12 cellular contexts compared by ENCODE assay signal in the genomic region with DNA sequence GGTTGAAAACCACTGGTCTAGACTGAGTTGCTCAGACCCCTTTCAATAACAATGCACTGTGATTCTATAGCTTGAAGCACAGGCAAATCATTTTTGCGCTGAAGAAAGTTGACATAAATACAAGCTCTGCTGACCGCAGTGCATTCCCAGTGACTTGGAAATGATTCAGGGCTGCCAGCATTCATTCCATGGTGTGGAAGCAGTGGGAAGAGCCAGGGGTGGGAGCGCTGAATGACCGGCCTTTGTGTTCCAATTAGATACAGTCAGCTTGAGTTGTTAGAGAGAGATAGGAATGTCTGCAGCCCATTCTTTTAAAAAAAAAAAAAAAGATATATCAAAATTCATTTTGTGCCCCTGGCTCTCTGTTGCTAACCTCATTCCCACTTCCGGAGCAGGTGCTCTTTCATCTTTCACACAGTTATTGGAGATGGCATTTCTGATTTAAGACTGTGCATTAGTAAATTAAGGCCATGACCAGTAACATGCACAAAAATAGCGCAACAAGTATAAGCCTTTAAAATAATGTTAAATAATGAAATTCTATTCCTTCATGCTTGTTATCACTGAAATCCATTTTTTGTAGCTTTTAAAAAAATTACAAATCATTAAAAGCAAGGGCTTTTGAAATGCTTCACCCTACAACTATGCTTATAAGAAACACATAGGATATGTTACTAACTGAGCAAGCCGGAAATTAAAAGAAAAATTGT. TPM values are rescaled to one million over a fixed set of nuclear protein-coding genes. Genes with fewer than 3 reads are reported as not detected.
A peak's percentile ranks its signal among the peaks of the same experiment; 100 is the strongest.
DNase-seq lines count a peak whose midpoint lies in the region; ATAC-seq and TF ChIP-seq lines count a peak whose summit lies in the region.
"Had no signal": no experiment of that assay in that cellular context is flagged by ENCODE, and none has a peak within 500 bp of the region (broad histone marks: within the 10 kb centered on the region; RNA-seq: fewer than 3 reads in every experiment).

No MANE protein-coding gene starts in this region.

- POLR2A ChIA-PET in MCF 10A (lab: Yijun Ruan, JAX), result interaction anchor here (0.8 to 1.7 kb wide), 5 partner anchors 24 to 275 kb away, joined by 3 to 4 read pairs (median 4); a partner anchor contains a TSS
- POLR2A ChIA-PET in WTC11 (lab: Charles Lee), result no interaction called here

- WGBS in testis, 2 donors, result 58 to 65% methylated on average over 7 of the region's 7 CpGs

- H3K36me3 Mint-ChIP-seq in MCF 10A (ENCODE audit: insufficient read depth, unreplicated experiment) (no peaks in the 10 kb centered on the region), WTC11 (no peaks in the 10 kb centered on the region)

- no peak overlapping the region for H3K4me3 Mint-ChIP-seq in MCF 10A (ENCODE audit: unreplicated experiment)
- H3K4me3 Mint-ChIP-seq in WTC11, result no peak overlapping the region

- no peaks in the 10 kb centered on the region for H3K27me3 Mint-ChIP-seq in MCF 10A (ENCODE audit: insufficient read depth, unreplicated experiment)
- no peaks in the 10 kb centered on the region for H3K27me3 Mint-ChIP-seq in WTC11 (ENCODE audit: low read depth)

- H3K27ac ChIP-seq in breast epithelium, result peak overlapping the region in 1 of 2 donors; percentile 12
- H3K27ac ChIP-seq in testis, result no peak overlapping the region

- peak; percentile 51 for DNase-seq in MCF 10A (ENCODE audit: unreplicated experiment)
- no peak for DNase-seq in breast epithelium (ENCODE audit: low spot score in 2 of 2)
- no peak for DNase-seq in WTC11 (ENCODE audit: low spot score)
- peak; percentile 96 for DNase-seq in glomerular visceral epithelial cell (ENCODE audit: extremely low spot score)
- DNase-seq in testis, result peak; percentile 75
- DNase-seq in HPDE6-E6E7 (ENCODE audit: extremely low spot score), result no peak
- DNase-seq in stimulated activated naive CD4-positive, alpha-beta T cell treated with Interleukin-2 at 50 U/mL for 16 hours (lab: John Stamatoyannopoulos, UW), result no peak
- DNase-seq: activated effector memory CD4-positive, alpha-beta T cell treated with anti-CD3 and anti-CD28 coated beads, Interleukin-2, amount 50 U/mL, for 16 hours; stimulated activated CD4-positive, alpha-beta T cell treated with anti-CD3 and anti-CD28 coated beads, Interleukin-2, amount 100 ng/mL, for 48 hours had no signal

- TF ChIP-seq CTCF in MCF 10A (IDR thresholded peaks at IDR 0.05; ENCODE audit: unreplicated experiment) (no peak), breast epithelium (IDR thresholded peaks at IDR 0.05) (no peak), WTC11 (IDR thresholded peaks at IDR 0.05) (no peak), testis (IDR thresholded peaks at IDR 0.05) (no peak)

- no peaks in the 10 kb centered on the region for H3K27me3 ChIP-seq in breast epithelium
- H3K27me3 ChIP-seq in testis, result no peaks in the 10 kb centered on the region
- H3K27me3 ChIP-seq: tibial nerve had no signal

- H3K4me3 ChIP-seq in breast epithelium, result no peak overlapping the region
- no peak overlapping the region for H3K4me3 ChIP-seq in testis
- H3K4me3 ChIP-seq: lung, tibial nerve had no signal

- BruUV-seq in MCF 10A (replicated peaks; lab: Mats Ljungman, UMichigan), result no TSS peak

- H3K36me3 ChIP-seq in breast epithelium, result no peaks in the 10 kb centered on the region
- H3K36me3 ChIP-seq in testis (ENCODE audit: low read depth, missing control alignments), result no peaks in the 10 kb centered on the region
- H3K36me3 ChIP-seq: tibial nerve had no signal

- ATAC-seq in WTC11 (peak; percentile 65), GM18858 (IDR thresholded peaks at IDR 0.05; ENCODE audit: unreplicated experiment) (no peak)

- intact Hi-C loops in MCF 10A (cut with micrococcal nuclease), result no loop called here
- intact Hi-C loops in breast epithelium (cut with DNase I; ENCODE audit: low total_unique reads), result no loop called here
- intact Hi-C loops in testis (cut with DNase I; ENCODE audit: low total_unique reads), result no loop called here

- H3K4me1 Mint-ChIP-seq in MCF 10A (ENCODE audit: insufficient read depth, unreplicated experiment) (peaks cover 29% of the 10 kb centered on the region), WTC11 (no peaks in the 10 kb centered on the region)

- H3K27ac Mint-ChIP-seq in MCF 10A (ENCODE audit: low read depth, unreplicated experiment), result peak overlapping the region; percentile 59
- no peak overlapping the region for H3K27ac Mint-ChIP-seq in WTC11

- no peak for TF ChIP-seq POLR2A in breast epithelium (IDR thresholded peaks at IDR 0.05)
- no peak for TF ChIP-seq POLR2A in testis (IDR thresholded peaks at IDR 0.05)

- CTCF ChIA-PET in MCF 10A (lab: Yijun Ruan, JAX) (interaction anchor here (0.6 to 1.4 kb wide), 4 partner anchors 9 to 285 kb away, joined by 3 to 6 read pairs (median 4); no protein-coding TSS in a partner anchor), WTC11 (lab: Charles Lee) (interaction anchor here (0.6 to 0.7 kb wide), 3 partner anchors 102 to 520 kb away, joined by 3 to 4 read pairs (median 3); no protein-coding TSS in a partner anchor)

- H3K9me3 ChIP-seq in breast epithelium, result peaks cover 0 to 5% of the 10 kb centered on the region in 2 donors
- no peaks in the 10 kb centered on the region for H3K9me3 ChIP-seq in testis

- H3K4me1 ChIP-seq in breast epithelium (no peaks in the 10 kb centered on the region), testis (no peaks in the 10 kb centered on the region)

- H3K9me3 Mint-ChIP-seq in MCF 10A (ENCODE audit: unreplicated experiment) (peaks cover 3% of the 10 kb centered on the region), WTC11 (peaks cover 11% of the 10 kb centered on the region)

TF ChIP-seq in WTC11, 78 proteins besides CTCF, POLR2A, EP300 and RAD21:
- TF ChIP-seq KAT7 (CRISPR knock-in tag; IDR thresholded peaks at IDR 0.05; ENCODE audit: borderline replicate concordance), result no peak
- TF ChIP-seq, protein P1, sequence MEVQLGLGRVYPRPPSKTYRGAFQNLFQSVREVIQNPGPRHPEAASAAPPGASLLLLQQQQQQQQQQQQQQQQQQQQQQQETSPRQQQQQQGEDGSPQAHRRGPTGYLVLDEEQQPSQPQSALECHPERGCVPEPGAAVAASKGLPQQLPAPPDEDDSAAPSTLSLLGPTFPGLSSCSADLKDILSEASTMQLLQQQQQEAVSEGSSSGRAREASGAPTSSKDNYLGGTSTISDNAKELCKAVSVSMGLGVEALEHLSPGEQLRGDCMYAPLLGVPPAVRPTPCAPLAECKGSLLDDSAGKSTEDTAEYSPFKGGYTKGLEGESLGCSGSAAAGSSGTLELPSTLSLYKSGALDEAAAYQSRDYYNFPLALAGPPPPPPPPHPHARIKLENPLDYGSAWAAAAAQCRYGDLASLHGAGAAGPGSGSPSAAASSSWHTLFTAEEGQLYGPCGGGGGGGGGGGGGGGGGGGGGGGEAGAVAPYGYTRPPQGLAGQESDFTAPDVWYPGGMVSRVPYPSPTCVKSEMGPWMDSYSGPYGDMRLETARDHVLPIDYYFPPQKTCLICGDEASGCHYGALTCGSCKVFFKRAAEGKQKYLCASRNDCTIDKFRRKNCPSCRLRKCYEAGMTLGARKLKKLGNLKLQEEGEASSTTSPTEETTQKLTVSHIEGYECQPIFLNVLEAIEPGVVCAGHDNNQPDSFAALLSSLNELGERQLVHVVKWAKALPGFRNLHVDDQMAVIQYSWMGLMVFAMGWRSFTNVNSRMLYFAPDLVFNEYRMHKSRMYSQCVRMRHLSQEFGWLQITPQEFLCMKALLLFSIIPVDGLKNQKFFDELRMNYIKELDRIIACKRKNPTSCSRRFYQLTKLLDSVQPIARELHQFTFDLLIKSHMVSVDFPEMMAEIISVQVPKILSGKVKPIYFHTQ (CRISPR knock-in tag; IDR thresholded peaks at IDR 0.05), result no peak
- no peak for TF ChIP-seq ZBTB21 (CRISPR knock-in tag; IDR thresholded peaks at IDR 0.05; ENCODE audit: borderline replicate concordance)
- TF ChIP-seq ELF4 (CRISPR knock-in tag; IDR thresholded peaks at IDR 0.05; ENCODE audit: low read depth), result no peak
- no peak for TF ChIP-seq ZNF423 (CRISPR knock-in tag; IDR thresholded peaks at IDR 0.05)
- TF ChIP-seq ZNF263 (CRISPR knock-in tag; IDR thresholded peaks at IDR 0.05; ENCODE audit: low read depth), result no peak
- TF ChIP-seq TP53 (CRISPR knock-in tag; IDR thresholded peaks at IDR 0.05), result no peak
- no peak for TF ChIP-seq ZNF416 (CRISPR knock-in tag; IDR thresholded peaks at IDR 0.05)
- no peak for TF ChIP-seq ZNF671 (CRISPR knock-in tag; IDR thresholded peaks at IDR 0.05)
- TF ChIP-seq, protein P2, sequence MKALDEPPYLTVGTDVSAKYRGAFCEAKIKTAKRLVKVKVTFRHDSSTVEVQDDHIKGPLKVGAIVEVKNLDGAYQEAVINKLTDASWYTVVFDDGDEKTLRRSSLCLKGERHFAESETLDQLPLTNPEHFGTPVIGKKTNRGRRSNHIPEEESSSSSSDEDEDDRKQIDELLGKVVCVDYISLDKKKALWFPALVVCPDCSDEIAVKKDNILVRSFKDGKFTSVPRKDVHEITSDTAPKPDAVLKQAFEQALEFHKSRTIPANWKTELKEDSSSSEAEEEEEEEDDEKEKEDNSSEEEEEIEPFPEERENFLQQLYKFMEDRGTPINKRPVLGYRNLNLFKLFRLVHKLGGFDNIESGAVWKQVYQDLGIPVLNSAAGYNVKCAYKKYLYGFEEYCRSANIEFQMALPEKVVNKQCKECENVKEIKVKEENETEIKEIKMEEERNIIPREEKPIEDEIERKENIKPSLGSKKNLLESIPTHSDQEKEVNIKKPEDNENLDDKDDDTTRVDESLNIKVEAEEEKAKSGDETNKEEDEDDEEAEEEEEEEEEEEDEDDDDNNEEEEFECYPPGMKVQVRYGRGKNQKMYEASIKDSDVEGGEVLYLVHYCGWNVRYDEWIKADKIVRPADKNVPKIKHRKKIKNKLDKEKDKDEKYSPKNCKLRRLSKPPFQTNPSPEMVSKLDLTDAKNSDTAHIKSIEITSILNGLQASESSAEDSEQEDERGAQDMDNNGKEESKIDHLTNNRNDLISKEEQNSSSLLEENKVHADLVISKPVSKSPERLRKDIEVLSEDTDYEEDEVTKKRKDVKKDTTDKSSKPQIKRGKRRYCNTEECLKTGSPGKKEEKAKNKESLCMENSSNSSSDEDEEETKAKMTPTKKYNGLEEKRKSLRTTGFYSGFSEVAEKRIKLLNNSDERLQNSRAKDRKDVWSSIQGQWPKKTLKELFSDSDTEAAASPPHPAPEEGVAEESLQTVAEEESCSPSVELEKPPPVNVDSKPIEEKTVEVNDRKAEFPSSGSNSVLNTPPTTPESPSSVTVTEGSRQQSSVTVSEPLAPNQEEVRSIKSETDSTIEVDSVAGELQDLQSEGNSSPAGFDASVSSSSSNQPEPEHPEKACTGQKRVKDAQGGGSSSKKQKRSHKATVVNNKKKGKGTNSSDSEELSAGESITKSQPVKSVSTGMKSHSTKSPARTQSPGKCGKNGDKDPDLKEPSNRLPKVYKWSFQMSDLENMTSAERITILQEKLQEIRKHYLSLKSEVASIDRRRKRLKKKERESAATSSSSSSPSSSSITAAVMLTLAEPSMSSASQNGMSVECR (CRISPR knock-in tag; IDR thresholded peaks at IDR 0.05; ENCODE audit: borderline replicate concordance), result no peak

RNA-seq across cellular contexts. Expression of a gene that starts 59.4 kb away (rescaled TPM):
- not detected in 2 replicates for total RNA-seq in MCF 10A (2022)
- total RNA-seq in breast epithelium, result 1 to 10 TPM in 1 of 3 donors, under 1 TPM in 2; 0.64 to 1.8 (median 0.98) TPM
- 0.31 to 0.44 TPM in 2 of 3 replicates, not detected in the other for total RNA-seq in WTC11 (2021)
- total RNA-seq in testis, result 1 to 10 TPM in 1 of 2 donors, under 1 TPM in 1; 0.87 to 2.7 TPM
- polyA plus RNA-seq in testis (ENCODE audit: insufficient read depth, low read depth, low replicate concordance), result 1.2 TPM
- total RNA-seq: tibial nerve had no signal

Comparison
In these comparisons a context has a peak if more than half of its experiments do, and no peak if none do; other contexts are left out.
1. DNase-seq: peak in MCF 10A (single experiment), glomerular visceral epithelial cell (single experiment) and testis (single experiment); none in breast epithelium (0 of 2), WTC11 (single experiment), HPDE6-E6E7 (single experiment) and stimulated activated naive CD4-positive, alpha-beta T cell treated with Interleukin-2 at 50 U/mL for 16 hours (single experiment).